Comparison of ENCODE assay signal across 15 cellular contexts in genomic region chr2:55565613-55566012, GRCh38. TPM values are rescaled to one million over a fixed set of nuclear protein-coding genes. Genes with fewer than 3 reads are reported as not detected.
DNase-seq lines count a peak whose midpoint lies in the region; ATAC-seq and TF ChIP-seq lines count a peak whose summit lies in the region.
"Had no signal": no experiment of that assay in that cellular context is flagged by ENCODE, and none has a peak within 500 bp of the region (broad histone marks: within the 10 kb centered on the region; RNA-seq: fewer than 3 reads in every experiment).

No MANE protein-coding gene starts in this region.

- DNase-seq in activated gamma-delta T cell treated with Interleukin-2 at 50 U/mL for 16 hours = peak; percentile 9
- DNase-seq in activated gamma-delta T cell (lab: John Stamatoyannopoulos, UW) = no peak
- DNase-seq in CD8-positive, alpha-beta T cell = no peak
- DNase-seq in T-cell = peak in 7 of 34 experiments; percentile 2 to 31 (median 7)
- peak in 6 of 9 donors; percentile 21 to 62 (median 40) for DNase-seq in naive thymus-derived CD4-positive, alpha-beta T cell
- no peak for DNase-seq in HUDEP-2 (lab: John Stamatoyannopoulos, UW; ENCODE audit: unreplicated experiment in 76 of 76)
- DNase-seq: ACHN, GOT3, HFFc6, NCI-H1048, NCI-H146, NCI-H2081 treated with DMSO at 0.1 percent for 48 hours, NCI-H524 had no signal

- POLR2A ChIA-PET in CD8-positive, alpha-beta T cell (lab: Charles Lee) = no interaction called here
- POLR2A ChIA-PET in T-cell (lab: Charles Lee) = interaction anchor here in 1 of 2 donors (0.9 kb wide), 1 partner anchor 46 kb away, joined by 3 read pairs; the partner anchor contains the start of gene CFAP36
- POLR2A ChIA-PET in naive thymus-derived CD4-positive, alpha-beta T cell (lab: Charles Lee) = interaction anchor here (0.7 to 1.0 kb wide), 2 partner anchors 46 to 55 kb away, joined by 3 read pairs; partner anchors contain the start of gene CFAP36

- no peak for TF ChIP-seq CTCF in CD8-positive, alpha-beta T cell (IDR thresholded peaks at IDR 0.05)

- peak overlapping the region; percentile 9 for H3K4me3 Mint-ChIP-seq in CD8-positive, alpha-beta T cell
- peak overlapping the region in 1 of 3 donors; percentile 15 for H3K4me3 Mint-ChIP-seq in T-cell
- peak overlapping the region in 7 of 10 donors; percentile 4 to 67 (median 57) for H3K4me3 Mint-ChIP-seq in naive thymus-derived CD4-positive, alpha-beta T cell
- H3K4me3 Mint-ChIP-seq: HFFc6 had no signal

- CTCF ChIA-PET in CD8-positive, alpha-beta T cell (lab: Charles Lee) = no interaction called here
- CTCF ChIA-PET in T-cell (lab: Charles Lee) = no interaction called here
- CTCF ChIA-PET in naive thymus-derived CD4-positive, alpha-beta T cell (lab: Charles Lee) = no interaction called here

- H3K27ac ChIP-seq in CD8-positive, alpha-beta T cell (ENCODE audit: low read depth, low read length) = no peak overlapping the region
- peak overlapping the region; percentile 28 for H3K27ac ChIP-seq in naive thymus-derived CD4-positive, alpha-beta T cell (ENCODE audit: low read depth, low read length)

- H3K4me1 ChIP-seq in CD8-positive, alpha-beta T cell (ENCODE audit: insufficient read depth, low read length) = peaks cover 16% of the 10 kb centered on the region
- peaks cover 10 to 17% of the 10 kb centered on the region in 2 donors for H3K4me1 ChIP-seq in naive thymus-derived CD4-positive, alpha-beta T cell (ENCODE audit: control insufficient read depth in 2 of 2, insufficient read depth in 2 of 2, low read length in 2 of 2)

- intact Hi-C loops in CD8-positive, alpha-beta T cell (cut with DNase I, micrococcal nuclease) = no loop called here
- intact Hi-C loops in naive thymus-derived CD4-positive, alpha-beta T cell (cut with micrococcal nuclease) = loop anchor here in 1 of 2 donors (2.0 kb wide), 1 partner anchor 13 kb away; no protein-coding TSS in a partner anchor

- no peaks in the 10 kb centered on the region for H3K9me3 ChIP-seq in CD8-positive, alpha-beta T cell (ENCODE audit: low read length)
- H3K9me3 ChIP-seq in naive thymus-derived CD4-positive, alpha-beta T cell (ENCODE audit: control insufficient read depth in 2 of 3, low read length in 3 of 3) = peaks cover 0 to 5% (median 0%) of the 10 kb centered on the region in 3 experiments

- peaks cover 27% of the 10 kb centered on the region for H3K4me1 Mint-ChIP-seq in CD8-positive, alpha-beta T cell (ENCODE audit: low read depth)
- peaks cover 23 to 35% (median 30%) of the 10 kb centered on the region in 3 donors for H3K4me1 Mint-ChIP-seq in T-cell
- H3K4me1 Mint-ChIP-seq in naive thymus-derived CD4-positive, alpha-beta T cell = peaks cover 8 to 46% (median 36%) of the 10 kb centered on the region in 7 donors

- H3K4me3 ChIP-seq in CD8-positive, alpha-beta T cell (ENCODE audit: low read depth, low read length) = no peak overlapping the region
- H3K4me3 ChIP-seq in naive thymus-derived CD4-positive, alpha-beta T cell (ENCODE audit: low read length) = no peak overlapping the region
- H3K4me3 ChIP-seq: K562 had no signal

- ATAC-seq in CD8-positive, alpha-beta T cell = peak; percentile 83
- ATAC-seq in T-cell (replicated peaks in 1 of 4) (peak in 3 of 4 experiments; percentile 76 to 89 (median 88)), HG02840 (IDR thresholded peaks at IDR 0.05; ENCODE audit: low FRiP score, unreplicated experiment) (no peak)
- peak; percentile 66 for ATAC-seq in naive thymus-derived CD4-positive, alpha-beta T cell
- ATAC-seq: K562 had no signal

- peaks cover 33% of the 10 kb centered on the region for H3K36me3 ChIP-seq in CD8-positive, alpha-beta T cell (ENCODE audit: insufficient read depth, low read length)
- H3K36me3 ChIP-seq in naive thymus-derived CD4-positive, alpha-beta T cell (ENCODE audit: control insufficient read depth in 2 of 3, insufficient read depth in 3 of 3, low read length in 3 of 3) = peaks cover 15 to 52% (median 16%) of the 10 kb centered on the region in 3 experiments

- peaks cover 75% of the 10 kb centered on the region for H3K36me3 Mint-ChIP-seq in CD8-positive, alpha-beta T cell
- H3K36me3 Mint-ChIP-seq in T-cell = peaks cover 68% of the 10 kb centered on the region
- peaks cover 17 to 75% (median 68%) of the 10 kb centered on the region in 5 donors for H3K36me3 Mint-ChIP-seq in naive thymus-derived CD4-positive, alpha-beta T cell

- no peaks in the 10 kb centered on the region for H3K27me3 ChIP-seq in CD8-positive, alpha-beta T cell (ENCODE audit: insufficient read depth, low read length)
- H3K27me3 ChIP-seq in naive thymus-derived CD4-positive, alpha-beta T cell (ENCODE audit: control insufficient read depth in 2 of 2, insufficient read depth in 2 of 2, low read length in 2 of 2) = no peaks in the 10 kb centered on the region

- H3K27ac Mint-ChIP-seq in CD8-positive, alpha-beta T cell = peak overlapping the region; percentile 88
- H3K27ac Mint-ChIP-seq in T-cell = peak overlapping the region; percentile 73 to 74
- peak overlapping the region in 7 of 9 donors; percentile 27 to 90 (median 75) for H3K27ac Mint-ChIP-seq in naive thymus-derived CD4-positive, alpha-beta T cell
- H3K27ac Mint-ChIP-seq: HFFc6 had no signal

- no peaks in the 10 kb centered on the region for H3K9me3 Mint-ChIP-seq in CD8-positive, alpha-beta T cell
- peaks cover 0 to 8% (median 3%) of the 10 kb centered on the region in 3 donors for H3K9me3 Mint-ChIP-seq in T-cell
- H3K9me3 Mint-ChIP-seq in naive thymus-derived CD4-positive, alpha-beta T cell = peaks cover 2 to 17% (median 7%) of the 10 kb centered on the region in 11 donors

- no peaks in the 10 kb centered on the region for H3K27me3 Mint-ChIP-seq in CD8-positive, alpha-beta T cell (ENCODE audit: low read depth)
- H3K27me3 Mint-ChIP-seq in T-cell = no peaks in the 10 kb centered on the region
- H3K27me3 Mint-ChIP-seq in naive thymus-derived CD4-positive, alpha-beta T cell = no peaks in the 10 kb centered on the region

RNA-seq across cellular contexts. Expression of gene CFAP36, which starts 46.1 kb away (rescaled TPM):
- total RNA-seq in CD8-positive, alpha-beta T cell = 10 to 100 TPM; 28.4 to 31.3 TPM
- total RNA-seq in T-cell = 10 to 100 TPM; 31.1 to 54.9 (median 40.4) TPM
- total RNA-seq in naive thymus-derived CD4-positive, alpha-beta T cell = 10 to 100 TPM; 30.1 to 54.1 (median 34.6) TPM
- 10 to 100 TPM; 30.5 to 33.9 TPM for polyA plus RNA-seq in naive thymus-derived CD4-positive, alpha-beta T cell

RNA-seq across cellular contexts. Expression of gene PPP4R3B, which starts 51.8 kb away (rescaled TPM):
- total RNA-seq in CD8-positive, alpha-beta T cell = 10 to 100 TPM; 39.0 to 43.9 TPM
- 10 to 100 TPM; 86.4 to 93.0 (median 87.8) TPM for total RNA-seq in T-cell
- 100 to 1,000 TPM in 2 of 5 experiments, 10 to 100 TPM in 3; 67.2 to 113 (median 88.0) TPM for total RNA-seq in naive thymus-derived CD4-positive, alpha-beta T cell
- polyA plus RNA-seq in naive thymus-derived CD4-positive, alpha-beta T cell = 10 to 100 TPM; 65.9 to 75.7 TPM

Comparison
In these comparisons a context has a peak if more than half of its experiments do, and no peak if none do; other contexts are left out.
1. DNase-seq: peak in activated gamma-delta T cell treated with Interleukin-2 at 50 U/mL for 16 hours (single experiment) and naive thymus-derived CD4-positive, alpha-beta T cell (6 of 9); none in activated gamma-delta T cell (single experiment), CD8-positive, alpha-beta T cell (0 of 7) and HUDEP-2 (0 of 76).
2. Peak in every context shown above with its lines, with median percentiles within 50 percentile points of each other: H3K27ac Mint-ChIP-seq.